Comparison of ENCODE assay signal across 9 cellular contexts in genomic region chr10:61001731-61002122, GRCh38. TPM values are rescaled to one million over a fixed set of nuclear protein-coding genes. Genes with fewer than 3 reads are reported as not detected.
DNase-seq lines count a peak whose midpoint lies in the region; ATAC-seq and TF ChIP-seq lines count a peak whose summit lies in the region.
"Had no signal": no experiment of that assay in that cellular context is flagged by ENCODE, and none has a peak within 500 bp of the region (broad histone marks: within the 10 kb centered on the region; RNA-seq: fewer than 3 reads in every experiment).

No MANE protein-coding gene starts in this region.

- H3K4me3 Mint-ChIP-seq in H9: peak overlapping the region; percentile 78 to 80

- H3K18ac ChIP-seq in H9 (ENCODE audit: insufficient read length, low read depth, low read length): no peak overlapping the region

- H3K36me3 Mint-ChIP-seq in H9 (ENCODE audit: insufficient read depth in 1 of 3, low read depth in 3 of 3): no peaks in the 10 kb centered on the region

- no peak overlapping the region for H2AFZ ChIP-seq in H9 (ENCODE audit: low read length)

- no peaks in the 10 kb centered on the region for H3K79me2 ChIP-seq in H9 (ENCODE audit: insufficient read depth, low read length)

- no peaks in the 10 kb centered on the region for H3K27me3 ChIP-seq in H9 (ENCODE audit: insufficient read depth, low read length)
- no peaks in the 10 kb centered on the region for H3K27me3 ChIP-seq in iPS DF 6.9 (ENCODE audit: control insufficient read depth, insufficient read depth, low read length)
- H3K27me3 ChIP-seq in foreskin keratinocyte: peaks cover 18% of the 10 kb centered on the region

- no peak overlapping the region for H3T11ph ChIP-seq in H9 (ENCODE audit: low read length)

- H4K8ac ChIP-seq in H9 (replicated peaks; ENCODE audit: insufficient read length, low read depth, low read length): no peak overlapping the region

- no peak overlapping the region for H3K27ac ChIP-seq in H9 (ENCODE audit: insufficient read length, low read depth, low read length)
- no peak overlapping the region for H3K27ac ChIP-seq in iPS DF 6.9 (ENCODE audit: low read length)
- no peak overlapping the region for H3K27ac ChIP-seq in foreskin keratinocyte

- H3K9me3 Mint-ChIP-seq in H9: no peaks in the 10 kb centered on the region; a peak in 1 of 5 replicates

- no peak overlapping the region for H3K4ac ChIP-seq in H9 (ENCODE audit: low read depth, low read length)

- H2BK120ac ChIP-seq in H9 (ENCODE audit: low read depth, low read length, poor library complexity, severe bottlenecking): no peak overlapping the region

- H3K56ac ChIP-seq in H9 (ENCODE audit: insufficient read length, low read depth, low read length): no peak overlapping the region

- no peak overlapping the region for H3K23ac ChIP-seq in H9 (ENCODE audit: insufficient read length, low read depth, low read length)

- no peaks in the 10 kb centered on the region for H4K20me1 ChIP-seq in H9 (ENCODE audit: control insufficient read depth, insufficient read depth, insufficient read length)

- TF ChIP-seq CTCF in H9 (conservative IDR thresholded peaks at IDR 0.05) (no peak), WI38 (IDR thresholded peaks at IDR 0.05; ENCODE audit: low read depth, low read length) (no peak), foreskin keratinocyte (conservative IDR thresholded peaks at IDR 0.05) (no peak)

- H2BK15ac ChIP-seq in H9 (ENCODE audit: low read depth, low read length): no peak overlapping the region

- no peaks in the 10 kb centered on the region for H3K36me3 ChIP-seq in iPS DF 6.9 (ENCODE audit: control insufficient read depth, insufficient read depth, low read length)

- peaks cover 8% of the 10 kb centered on the region for H3K23me2 ChIP-seq in H9 (ENCODE audit: insufficient read length, low read depth, low read length, poor library complexity, severe bottlenecking)

- WGBS in H9 (ENCODE audit: extremely low coverage, insufficient read length, low lambda C conversion rate): no CpG with 5 or more reads among the region's 18 CpGs
- no CpG with 5 or more reads among the region's 18 CpGs for WGBS in iPS DF 6.9 (ENCODE audit: insufficient coverage, insufficient read length)

- peak overlapping the region; percentile 64 for H3K4me2 ChIP-seq in H9 (ENCODE audit: insufficient read depth, insufficient read length, low read length)

- H3K27me3 Mint-ChIP-seq in H9 (ENCODE audit: low read depth): peaks cover 71% of the 10 kb centered on the region

- H2AK5ac ChIP-seq in H9 (ENCODE audit: insufficient read length, low read length): no peak overlapping the region

- no peak overlapping the region for H4K5ac ChIP-seq in H9 (ENCODE audit: insufficient read length, low read depth, low read length)

- H3K79me1 ChIP-seq in H9 (ENCODE audit: insufficient read depth, low read depth, low read length, poor library complexity, severe bottlenecking): no peaks in the 10 kb centered on the region

- peaks cover 5 to 8% of the 10 kb centered on the region in 2 experiments for H3K4me1 Mint-ChIP-seq in H9

- H2BK12ac ChIP-seq in H9 (ENCODE audit: insufficient read length, low read depth, low read length): no peak overlapping the region

- no peaks in the 10 kb centered on the region; the same call in 1 of the 2 replicates for H3K4me1 ChIP-seq in H9 (ENCODE audit: insufficient read depth, low read length)
- H3K4me1 ChIP-seq in iPS DF 6.9 (ENCODE audit: control insufficient read depth, insufficient read depth, low read length): no peaks in the 10 kb centered on the region
- H3K4me1 ChIP-seq in foreskin keratinocyte: peaks cover 7% of the 10 kb centered on the region

- H3K14ac ChIP-seq in H9 (ENCODE audit: insufficient read depth, low read length): no peak overlapping the region

- DNase-seq in H9: no peak
- no peak for DNase-seq in iPS DF 6.9 (ENCODE audit: low read depth, low spot score)
- DNase-seq in skeletal muscle cell (ENCODE audit: low read depth): no peak
- DNase-seq in activated CD8-positive, alpha-beta memory T cell treated with anti-CD3 and anti-CD28 coated beads, Interleukin-2, amount 50 U/mL, for 4 hours: no peak
- DNase-seq in foreskin melanocyte: no peak
- no peak for DNase-seq in foreskin keratinocyte
- DNase-seq: NCI-H1694 had no signal

- H3K4me3 ChIP-seq in WI38 (ENCODE audit: low read depth, low read length) (peak overlapping the region; percentile 48), iPS DF 6.9 (ENCODE audit: low read length) (peak overlapping the region; percentile 71; the same call in 1 of the 2 replicates), skeletal muscle cell (ENCODE audit: low read depth, low read length) (peak overlapping the region; percentile 58)

- ATAC-seq in activated CD4-positive, CD25-positive, alpha-beta regulatory T cell treated with anti-CD3 and anti-CD28 coated beads, Interleukin-2, amount 50 U/mL, for 24 hours: no peak
- no peak for ATAC-seq in foreskin keratinocyte

- no peak overlapping the region for H3K27ac Mint-ChIP-seq in H9

- H4K91ac ChIP-seq in H9 (ENCODE audit: insufficient read length, low read depth, low read length): no peak overlapping the region

- H3K9me3 ChIP-seq in H9 (ENCODE audit: control insufficient read depth, low read depth, low read length) (no peaks in the 10 kb centered on the region), iPS DF 6.9 (ENCODE audit: control insufficient read depth, insufficient read depth, low read length) (no peaks in the 10 kb centered on the region)

- no peak overlapping the region for H2BK5ac ChIP-seq in H9 (ENCODE audit: insufficient read length, low read length)

- H3K9ac ChIP-seq in H9 (ENCODE audit: extremely low read depth, insufficient read length, low read length): no peak overlapping the region

- no peak overlapping the region for H2BK20ac ChIP-seq in H9 (ENCODE audit: low read depth, low read length, poor library complexity, severe bottlenecking)

RNA-seq across cellular contexts. Expression of gene RHOBTB1, which starts 57.7 kb away (rescaled TPM):
- total RNA-seq in H9 (2021): 2.5 and 2.9 TPM in 2 replicates
- 3.4 and 3.7 TPM in 2 replicates for total RNA-seq in foreskin keratinocyte
- polyA plus RNA-seq in foreskin keratinocyte: 0.91 and 1.2 TPM in 2 replicates
